In genomic region chr12:116298578-116298977, GRCh38 we compare ENCODE assay signal across 20 cellular contexts.
"Had no signal": no experiment of that assay in that cellular context is flagged by ENCODE, and none has a peak within 500 bp of the region (broad histone marks: within the 10 kb centered on the region; RNA-seq: fewer than 3 reads in every experiment).

No MANE protein-coding gene starts in this region.

- DNase-seq: NCI-H1048; NCI-H1105; NCI-H1417 treated with DMSO at 0.1 percent for 48 hours; NCI-H146; NCI-H1694 treated with DMSO at 0.1 percent for 48 hours; NCI-H1930; NCI-H2081; NCI-H2171; NCI-H226; NCI-H446; NCI-H82; NK-92 treated with Interleukin-12 subunit alpha and Interleukin-12 subunit beta, amount 100 ng/mL, for 24 hours; OCI-M1; Right ventricle myocardium superior; RPMI8226; SIG-M5 had no signal

- H3K36me3 Mint-ChIP-seq: IgD-negative memory B cell had no signal

- H3K4me3 Mint-ChIP-seq: IgD-negative memory B cell had no signal

- H3K4me3 ChIP-seq: SJSA1, SK-N-MC had no signal

- H3K27ac Mint-ChIP-seq: IgD-negative memory B cell had no signal

- H3K36me3 ChIP-seq: SJSA1 had no signal

- H3K27me3 ChIP-seq: SJSA1 had no signal

- H3K27ac ChIP-seq: SJSA1, SK-N-MC had no signal

- FAIRE-seq: RCC 7860 had no signal

- H3K9me3 ChIP-seq: SJSA1 had no signal
